In the genomic region with DNA sequence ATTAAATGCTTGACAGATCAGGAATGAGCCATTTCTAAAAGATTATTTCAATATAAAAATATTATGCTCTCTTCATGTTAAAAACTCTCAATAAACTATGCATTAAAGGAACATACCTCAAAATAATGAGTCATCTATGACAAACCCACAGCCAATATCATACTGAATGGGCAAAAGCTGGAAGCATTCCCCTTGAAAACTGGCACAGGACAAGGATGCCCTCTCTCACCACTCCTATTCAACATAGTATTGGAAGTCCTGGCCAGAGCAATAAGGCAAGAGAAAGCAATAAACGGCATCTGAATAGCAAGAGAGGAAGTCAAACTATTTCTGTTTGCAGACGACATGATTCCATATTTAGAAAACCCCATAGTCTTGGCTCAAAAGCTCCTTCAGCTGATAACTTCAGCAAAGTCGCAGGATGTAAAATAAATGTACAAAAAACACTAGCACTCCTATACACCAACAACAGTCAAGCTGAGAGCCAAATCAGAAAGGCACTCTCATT, we compare ENCODE assay signal across 1 cellular context.
A peak's percentile ranks its signal among the peaks of the same experiment; 100 is the strongest.
TF ChIP-seq lines count a peak whose summit lies in the region.

No MANE protein-coding gene starts in this region.

TF ChIP-seq in SK-N-SH, 30 proteins besides CTCF, POLR2A, EP300 and RAD21:
- peak; percentile 45; the same call in 1 of the 2 replicates for TF ChIP-seq FOSL2 (IDR thresholded peaks at IDR 0.05; ENCODE audit: borderline replicate concordance, low read depth)
